ENCODE assay signal across 25 cellular contexts in the genomic region with DNA sequence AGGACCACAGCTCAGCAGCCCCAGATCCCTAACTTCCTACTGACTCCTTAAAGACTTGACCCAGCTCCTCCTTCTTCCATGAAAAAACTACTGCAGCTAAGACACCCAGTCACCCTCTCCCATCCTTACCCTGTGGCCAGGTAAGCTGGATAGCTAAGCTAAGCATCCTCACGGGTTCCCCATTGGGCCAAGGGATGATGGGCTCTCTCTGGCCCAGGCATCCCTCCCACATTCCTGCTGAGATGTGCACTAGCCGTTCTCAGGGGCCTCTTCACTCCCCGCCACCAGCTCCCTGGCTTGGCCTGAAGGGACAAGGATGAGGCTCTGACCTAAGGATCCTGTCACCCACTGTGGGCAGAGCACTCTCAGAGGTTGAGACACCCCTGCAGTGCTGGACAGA. TPM values are rescaled to one million over a fixed set of nuclear protein-coding genes. Genes with fewer than 3 reads are reported as not detected.
DNase-seq lines count a peak whose midpoint lies in the region; TF ChIP-seq lines count a peak whose summit lies in the region.
"Had no signal": no experiment of that assay in that cellular context is flagged by ENCODE, and none has a peak within 500 bp of the region (broad histone marks: within the 10 kb centered on the region; RNA-seq: fewer than 3 reads in every experiment).

No MANE protein-coding gene starts in this region.

- H3K27me3 ChIP-seq in esophagus squamous epithelium: no peaks in the 10 kb centered on the region
- no peaks in the 10 kb centered on the region for H3K27me3 ChIP-seq in prostate gland (replicated peaks; ENCODE audit: insufficient read depth)
- no peaks in the 10 kb centered on the region for H3K27me3 ChIP-seq in tibial nerve

- H3K4me1 ChIP-seq in esophagus squamous epithelium (peaks cover 14 to 68% (median 53%) of the 10 kb centered on the region in 3 donors), prostate gland (replicated peaks) (peaks cover 5% of the 10 kb centered on the region), tibial nerve (peaks cover 0 to 61% (median 34%) of the 10 kb centered on the region in 4 donors)

- intact Hi-C loops in esophagus squamous epithelium (cut with DNase I) (no loop called here), prostate gland (cut with DNase I) (no loop called here)

- H3K4me1 Mint-ChIP-seq in activated naive CD4-positive, alpha-beta T cell treated with anti-CD3 and anti-CD28 coated beads, Interleukin-2, amount 10 ng/mL, durations not matched to agents 7 days and 5 days: peaks cover 2% of the 10 kb centered on the region

- TF ChIP-seq EP300 in tibial nerve (IDR thresholded peaks at IDR 0.05): no peak

- H3K27ac ChIP-seq in esophagus squamous epithelium: peak overlapping the region; percentile 12 to 72 (median 47)
- peak overlapping the region; percentile 23 to 62 for H3K27ac ChIP-seq in prostate gland
- H3K27ac ChIP-seq in tibial nerve: peak overlapping the region in 3 of 4 donors; percentile 62 to 74 (median 70)
- H3K27ac ChIP-seq: C4-2B had no signal

- peaks cover 6 to 83% (median 11%) of the 10 kb centered on the region in 3 donors for H3K36me3 ChIP-seq in esophagus squamous epithelium
- H3K36me3 ChIP-seq in prostate gland: peaks cover 0 to 19% of the 10 kb centered on the region in 2 donors
- H3K36me3 ChIP-seq in tibial nerve: peaks cover 6 to 77% (median 8%) of the 10 kb centered on the region in 3 donors

- TF ChIP-seq POLR2A in esophagus squamous epithelium (IDR thresholded peaks at IDR 0.05) (no peak), prostate gland (IDR thresholded peaks at IDR 0.05) (no peak), tibial nerve (IDR thresholded peaks at IDR 0.05) (no peak)

- CTCF ChIA-PET in activated naive CD4-positive, alpha-beta T cell treated with anti-CD3 and anti-CD28 coated beads, Interleukin-2, amount 10 ng/mL, durations not matched to agents 7 days and 5 days (lab: Charles Lee): interaction anchor here (1.4 kb wide), 1 partner anchor 18 kb away, joined by 4 read pairs; no protein-coding TSS in a partner anchor

- H3K4me3 ChIP-seq in esophagus squamous epithelium (no peak overlapping the region), prostate gland (no peak overlapping the region), tibial nerve (no peak overlapping the region)

- peak overlapping the region; percentile 16 for H3K27ac Mint-ChIP-seq in activated naive CD4-positive, alpha-beta T cell treated with anti-CD3 and anti-CD28 coated beads, Interleukin-2, amount 10 ng/mL, durations not matched to agents 7 days and 5 days
- H3K27ac Mint-ChIP-seq: activated naive CD8-positive, alpha-beta T cell treated with anti-CD3 and anti-CD28 coated beads for 36 hours had no signal

- no peak for DNase-seq in activated naive CD4-positive, alpha-beta T cell treated with anti-CD3 and anti-CD28 coated beads, Interleukin-2, amount 10 ng/mL, durations not matched to agents 7 days and 5 days
- DNase-seq in activated naive CD4-positive, alpha-beta T cell treated with Interleukin-2 at 50 U/mL for 16 hours: no peak
- DNase-seq in esophagus squamous epithelium (lab: John Stamatoyannopoulos, UW): no peak
- no peak for DNase-seq in prostate gland (ENCODE audit: low spot score)
- no peak for DNase-seq in tibial nerve (ENCODE audit: low spot score in 2 of 2)
- DNase-seq in NAMALWA (ENCODE audit: low spot score): no peak
- no peak for DNase-seq in SIG-M5 treated with dmso at 0.1 percent for 504 hours (lab: John Stamatoyannopoulos, UW; ENCODE audit: unreplicated experiment)
- no peak for DNase-seq in NCI-H187 (lab: John Stamatoyannopoulos, UW)
- DNase-seq: activated CD4-positive, alpha-beta T cell treated with anti-CD3 and anti-CD28 coated beads, Interleukin-2, amount 50 U/mL, for 1 hour; activated naive CD8-positive, alpha-beta T cell treated with anti-CD3 and anti-CD28 coated beads for 36 hours; activated T-cell treated with anti-CD3 and anti-CD28 coated beads for 4 hours; central memory CD4-positive, alpha-beta T cell; DMS153; effector memory CD4-positive, alpha-beta T cell; mammary epithelial cell; NCI-H2029 treated with DMSO at 0.1 percent for 48 hours; NCI-H524 treated with DMSO at 0.1 percent for 48 hours; retina; stimulated activated CD4-positive, alpha-beta T cell treated with anti-CD3 and anti-CD28 coated beads, Interleukin-4, amount 100 ng/mL, for 1 hour had no signal

- no peak overlapping the region for H3K4me3 Mint-ChIP-seq in activated naive CD4-positive, alpha-beta T cell treated with anti-CD3 and anti-CD28 coated beads, Interleukin-2, amount 10 ng/mL, durations not matched to agents 7 days and 5 days
- H3K4me3 Mint-ChIP-seq: activated naive CD8-positive, alpha-beta T cell treated with anti-CD3 and anti-CD28 coated beads for 36 hours had no signal

- WGBS in esophagus squamous epithelium, 2 donors: 67 to 100% methylated on average over 1 of the region's 3 CpGs
- 79% methylated on average over 3 of the region's 3 CpGs for WGBS in prostate gland
- WGBS in tibial nerve, 2 donors: 59 to 70% methylated on average over 3 of the region's 3 CpGs

- no peaks in the 10 kb centered on the region for H3K9me3 ChIP-seq in esophagus squamous epithelium
- no peaks in the 10 kb centered on the region for H3K9me3 ChIP-seq in prostate gland
- no peaks in the 10 kb centered on the region for H3K9me3 ChIP-seq in tibial nerve

- no peaks in the 10 kb centered on the region for H3K27me3 Mint-ChIP-seq in activated naive CD4-positive, alpha-beta T cell treated with anti-CD3 and anti-CD28 coated beads, Interleukin-2, amount 10 ng/mL, durations not matched to agents 7 days and 5 days
- H3K27me3 Mint-ChIP-seq: activated naive CD8-positive, alpha-beta T cell treated with anti-CD3 and anti-CD28 coated beads for 36 hours had no signal

- H3K36me3 Mint-ChIP-seq in activated naive CD4-positive, alpha-beta T cell treated with anti-CD3 and anti-CD28 coated beads, Interleukin-2, amount 10 ng/mL, durations not matched to agents 7 days and 5 days: peaks cover 27% of the 10 kb centered on the region

- TF ChIP-seq CTCF in esophagus squamous epithelium (IDR thresholded peaks at IDR 0.05): no peak
- no peak for TF ChIP-seq CTCF in prostate gland (IDR thresholded peaks at IDR 0.05)
- TF ChIP-seq CTCF in tibial nerve (IDR thresholded peaks at IDR 0.05): no peak

- no peaks in the 10 kb centered on the region for H3K9me3 Mint-ChIP-seq in activated naive CD4-positive, alpha-beta T cell treated with anti-CD3 and anti-CD28 coated beads, Interleukin-2, amount 10 ng/mL, durations not matched to agents 7 days and 5 days
- H3K9me3 Mint-ChIP-seq: activated naive CD8-positive, alpha-beta T cell treated with anti-CD3 and anti-CD28 coated beads for 36 hours had no signal

RNA-seq across cellular contexts. Expression of gene SLC12A4, which starts 8.5 kb away (rescaled TPM):
- 10 to 100 TPM in 2 of 4 donors, 1 to 10 TPM in 2; 7.4 to 29.8 (median 18.2) TPM for total RNA-seq in esophagus squamous epithelium
- total RNA-seq in prostate gland: 10 to 100 TPM; 32.6 to 89.1 TPM
- total RNA-seq in tibial nerve: 100 to 1,000 TPM in 2 of 4 donors, 10 to 100 TPM in 2; 82.0 to 127 (median 101) TPM

RNA-seq across cellular contexts. Expression of gene LCAT, which starts 16.0 kb away (rescaled TPM):
- total RNA-seq in esophagus squamous epithelium (10 to 100 TPM in 1 of 4 donors, 1 to 10 TPM in 3; 1.2 to 12.4 (median 3.8) TPM), prostate gland (10 to 100 TPM in 1 of 2 donors, 1 to 10 TPM in 1; 6.9 to 17.4 TPM), tibial nerve (10 to 100 TPM; 17.9 to 43.9 (median 26.8) TPM)

RNA-seq across cellular contexts. Expression of gene DPEP3, which starts 20.4 kb away (rescaled TPM):
- total RNA-seq in esophagus squamous epithelium: not detected
- 10 to 100 TPM in 1 of 2 donors, not detected in 1; 49.9 TPM for total RNA-seq in prostate gland
- total RNA-seq in tibial nerve: under 1 TPM in 1 of 4 donors, not detected in 3; 0.66 TPM
- total RNA-seq: A172, fibroblast of villous mesenchyme, M059J, mammary epithelial cell, OCI-LY7, urinary bladder had no signal

RNA-seq across cellular contexts. Expression of gene PSMB10, which starts 23.3 kb away (rescaled TPM):
- total RNA-seq in esophagus squamous epithelium (10 to 100 TPM; 20.7 to 28.4 (median 25.3) TPM), prostate gland (10 to 100 TPM; 29.9 to 42.5 TPM), tibial nerve (10 to 100 TPM; 22.9 to 57.6 (median 39.4) TPM)

RNA-seq across cellular contexts. Expression of gene CTRL, which starts 28.3 kb away (rescaled TPM):
- total RNA-seq in esophagus squamous epithelium (1 to 10 TPM in 2 of 4 donors, not detected in 2; 1.2 to 1.8 TPM), prostate gland (under 1 TPM in 1 of 2 donors, not detected in 1; 0.85 TPM), tibial nerve (1 to 10 TPM in 3 of 4 donors, under 1 TPM in 1; 0.87 to 3.6 (median 1.6) TPM)
- total RNA-seq: M059J, urinary bladder had no signal
